In genomic region chr10:103276941-103277712, GRCh38 we compare ENCODE assay signal across 8 cellular contexts. TPM values are rescaled to one million over a fixed set of nuclear protein-coding genes. Genes with fewer than 3 reads are reported as not detected.
A peak's percentile ranks its signal among the peaks of the same experiment; 100 is the strongest.
DNase-seq lines count a peak whose midpoint lies in the region; ATAC-seq and TF ChIP-seq lines count a peak whose summit lies in the region.

Gene INA, plus strand, starts transcription at chr10:103277138. Its CDS starts 74 bp downstream, at chr10:103277212.

- peak within 1 kb of the TSS; percentile 67 for H3K56ac ChIP-seq in mesendoderm (ENCODE audit: low read length)

- no peak within 1 kb of the TSS for H2BK120ac ChIP-seq in mesendoderm (ENCODE audit: low read depth, low read length)

- H3K27ac ChIP-seq in BLaER1, result no peak within 1 kb of the TSS
- H3K27ac ChIP-seq in RWPE1, result peak within 1 kb of the TSS; percentile 9; the same call in 1 of the 2 replicates
- H3K27ac ChIP-seq in mesendoderm (ENCODE audit: low read depth, low read length), result no peak within 1 kb of the TSS
- H3K27ac ChIP-seq in vagina, result no peak within 1 kb of the TSS

- intact Hi-C loops in vagina (cut with DNase I), result no loop called here

- no peak for TF ChIP-seq POLR2A in vagina (IDR thresholded peaks at IDR 0.05)

- H3K27me3 ChIP-seq in BLaER1 (peaks cover 47% of the 10 kb centered on the region), H7 (ENCODE audit: control insufficient read depth, insufficient read depth, low read length) (peaks cover 38% of the 10 kb centered on the region), mesendoderm (ENCODE audit: insufficient read depth, low read length, poor library complexity) (peaks cover 20% of the 10 kb centered on the region), vagina (peaks cover 20% of the 10 kb centered on the region)

- no peaks in the 10 kb centered on the region for H3K79me2 ChIP-seq in mesendoderm (ENCODE audit: control insufficient read depth, insufficient read depth, low read length)

- no peak within 1 kb of the TSS for H3K4ac ChIP-seq in mesendoderm (ENCODE audit: low read depth, low read length)

- CTCF ChIA-PET in RWPE1 (lab: Yijun Ruan, JAX), result interaction anchor here (0.5 to 1.3 kb wide), 5 partner anchors 9 to 91 kb away, joined by 3 to 8 read pairs (median 3); partner anchors contain the start of genes NT5C2 and TAF5

- H3K9ac ChIP-seq in BLaER1, result peak within 1 kb of the TSS; percentile 41; the same call in 1 of the 2 replicates
- H3K9ac ChIP-seq in mesendoderm (ENCODE audit: low read length), result peak within 1 kb of the TSS; percentile 42

- H3K4me3 ChIP-seq in BLaER1 (peak within 1 kb of the TSS; percentile 68), H7 (ENCODE audit: insufficient read depth, low read depth, low read length) (peak within 1 kb of the TSS; percentile 61), mesendoderm (ENCODE audit: low read length) (peak within 1 kb of the TSS; percentile 24), vagina (peak within 1 kb of the TSS; percentile 14 to 22)

- H3K79me1 ChIP-seq in mesendoderm (ENCODE audit: low read length), result no peaks in the 10 kb centered on the region

- H2AK5ac ChIP-seq in mesendoderm (ENCODE audit: low read length), result no peak within 1 kb of the TSS

- H3K36me3 ChIP-seq in BLaER1, result no peaks in the 10 kb centered on the region
- no peaks in the 10 kb centered on the region for H3K36me3 ChIP-seq in H7 (replicated peaks; ENCODE audit: control insufficient read depth, insufficient read depth, low read length)
- H3K36me3 ChIP-seq in mesendoderm (ENCODE audit: control insufficient read depth, insufficient read depth, low read length), result no peaks in the 10 kb centered on the region
- no peaks in the 10 kb centered on the region for H3K36me3 ChIP-seq in vagina

- no CpG with 5 or more reads among the region's 101 CpGs for WGBS in mesendoderm (ENCODE audit: extremely low coverage, insufficient coverage, low lambda C conversion rate)

- H3K9me3 ChIP-seq in BLaER1 (peaks cover 17% of the 10 kb centered on the region), vagina (no peaks in the 10 kb centered on the region)

- peak within 1 kb of the TSS; percentile 95 for H3K4me2 ChIP-seq in BLaER1
- peak within 1 kb of the TSS; percentile 69 for H3K4me2 ChIP-seq in mesendoderm (ENCODE audit: low read length)

- H3K4me1 ChIP-seq in BLaER1 (peaks cover 24% of the 10 kb centered on the region), mesendoderm (ENCODE audit: control insufficient read depth, low read depth, low read length) (peaks cover 2% of the 10 kb centered on the region), vagina (peaks cover 16% of the 10 kb centered on the region)

- H2BK15ac ChIP-seq in mesendoderm (replicated peaks; ENCODE audit: low read depth), result no peak within 1 kb of the TSS

- H3K18ac ChIP-seq in mesendoderm (ENCODE audit: low read length), result no peak within 1 kb of the TSS

- no peak within 1 kb of the TSS for H2BK5ac ChIP-seq in mesendoderm (ENCODE audit: low read length)

- no peak within 1 kb of the TSS for H4K8ac ChIP-seq in mesendoderm (ENCODE audit: low read depth, low read length)

- DNase-seq in H7 (peak; percentile 94), RWPE1 (ENCODE audit: low spot score) (peak; percentile 55), cerebellum (ENCODE audit: low spot score) (peak; percentile 86), mesendoderm (peak; percentile 87), vagina (ENCODE audit: extremely low spot score in 2 of 2) (no peak), SKM-1 (lab: John Stamatoyannopoulos, UW; ENCODE audit: unreplicated experiment) (no peak)

- TF ChIP-seq CTCF in RWPE1 (conservative IDR thresholded peaks at IDR 0.05; ENCODE audit: low read depth) (peak; percentile 43), vagina (IDR thresholded peaks at IDR 0.05) (no peak)

- H3K23ac ChIP-seq in mesendoderm (ENCODE audit: low read length), result peak within 1 kb of the TSS; percentile 16

- ATAC-seq in HG03460 (IDR thresholded peaks at IDR 0.05; ENCODE audit: unreplicated experiment), result no peak

- H4K20me1 ChIP-seq in BLaER1, result peaks cover 57% of the 10 kb centered on the region

- POLR2A ChIA-PET in RWPE1 (lab: Yijun Ruan, JAX; ENCODE audit: low non-redundant PET), result interaction anchor here (0.5 to 1.6 kb wide), 2 partner anchors 10 to 84 kb away, joined by 3 to 4 read pairs; partner anchors contain the start of gene NT5C2

- H4K5ac ChIP-seq in mesendoderm (ENCODE audit: low read length), result no peak within 1 kb of the TSS

RNA-seq across cellular contexts. Expression of gene INA, which starts in this region (rescaled TPM):
- total RNA-seq in H7 (2014; rRNA removed; shearing (Covaris generic)), result 25.0 and 29.5 TPM in 2 replicates
- 160 TPM for total RNA-seq in cerebellum
- polyA plus RNA-seq in mesendoderm (2013, experiment 1 of 2), result 13.4 TPM
- 13.8 TPM for polyA plus RNA-seq in mesendoderm (2013, experiment 2 of 2)
- total RNA-seq in vagina, result 3.9 TPM

Comparison
In these comparisons a context has a peak if more than half of its experiments do, and no peak if none do; other contexts are left out.
1. H3K4me3 ChIP-seq: peak in every context shown above with its lines; median percentile 68 in BLaER1; 61 in H7; 24 in mesendoderm; 18 in vagina.
2. DNase-seq: peak in H7 (single experiment), RWPE1 (single experiment), cerebellum (single experiment) and mesendoderm (single experiment); none in vagina (0 of 2) and SKM-1 (single experiment).